Comparison of ENCODE assay signal across 40 cellular contexts in genomic region chr14:76232782-76233181, GRCh38.
"Had no signal": no experiment of that assay in that cellular context is flagged by ENCODE, and none has a peak within 500 bp of the region (broad histone marks: within the 10 kb centered on the region; RNA-seq: fewer than 3 reads in every experiment).

No MANE protein-coding gene starts in this region.

- H3K36me3 Mint-ChIP-seq: activated naive CD4-positive, alpha-beta T cell treated with anti-CD3 and anti-CD28 coated beads, Interleukin-2, amount 10 ng/mL, durations not matched to agents 7 days and 5 days had no signal

- H3K9me3 Mint-ChIP-seq: activated naive CD4-positive, alpha-beta T cell treated with anti-CD3 and anti-CD28 coated beads for 36 hours; activated naive CD4-positive, alpha-beta T cell treated with anti-CD3 and anti-CD28 coated beads, Interleukin-2, amount 50 U/mL, for 24 hours; activated T-cell treated with anti-CD3 and anti-CD28 coated beads, Interleukin-2, amount 50 U/mL, for 24 hours; activated T-cell treated with anti-CD3 and anti-CD28 coated beads, Interleukin-2, amount 50 U/mL, for 4 hours; activated T-cell treated with anti-CD3 and anti-CD28 coated beads, Interleukin-2, amount 50 U/mL, for 72 hours; activated T-helper 1 cell treated with anti-CD3 and anti-CD28 coated beads, Interleukin-12 subunit alpha, Interleukin-12 subunit beta, Interleukin-2, Interleukin-4 antibody, amounts not matched to agents 30 ng/mL and 10 ng/mL and 1 ng/mL, durations not matched to agents 14 hours and 24 hours and 36 hours; activated T-helper 2 cell treated with anti-CD3 and anti-CD28 coated beads, Interferon-gamma antibody, Interleukin-2, Interleukin-4, amounts not matched to agents 10 μg/mL and 5 μg/mL and 100 μg/mL, durations not matched to agents 14 hours and 24 hours and 36 hours; brain; central memory CD8-positive, alpha-beta T cell had no signal

- ATAC-seq: activated naive CD4-positive, alpha-beta T cell treated with anti-CD3 and anti-CD28 coated beads, Interleukin-2, amount 50 U/mL, for 72 hours; activated naive CD8-positive, alpha-beta T cell treated with anti-CD3 and anti-CD28 coated beads, Interleukin-2, amount 50 U/mL, for 24 hours; activated T-cell treated with anti-CD3 and anti-CD28 coated beads, Interleukin-2, amount 50 U/mL, for 4 hours; activated T-cell treated with anti-CD3 and anti-CD28 coated beads, Interleukin-2, amount 50 U/mL, for 72 hours; activated T-helper 17 cell treated with anti-CD3 and anti-CD28 coated beads, Interleukin-2, amount 50 U/mL, for 72 hours; body of pancreas had no signal

- FAIRE-seq: astrocyte had no signal

- H3K36me3 ChIP-seq: adrenal gland, ascending aorta, brain microvascular endothelial cell, breast epithelium, cardiac muscle cell had no signal

- H3K4me1 ChIP-seq: adrenal gland, ascending aorta, body of pancreas, breast epithelium had no signal

- H3K27ac Mint-ChIP-seq: activated naive CD4-positive, alpha-beta T cell treated with anti-CD3 and anti-CD28 coated beads for 36 hours; activated naive CD4-positive, alpha-beta T cell treated with anti-CD3 and anti-CD28 coated beads, Interleukin-2, amount 10 ng/mL, durations not matched to agents 7 days and 5 days; activated naive CD4-positive, alpha-beta T cell treated with anti-CD3 and anti-CD28 coated beads, Interleukin-2, amount 50 U/mL, for 24 hours; activated naive CD4-positive, alpha-beta T cell treated with anti-CD3 and anti-CD28 coated beads, Interleukin-2, amount 50 U/mL, for 72 hours; activated naive CD8-positive, alpha-beta T cell; activated naive CD8-positive, alpha-beta T cell treated with anti-CD3 and anti-CD28 coated beads for 36 hours; activated naive CD8-positive, alpha-beta T cell treated with anti-CD3 and anti-CD28 coated beads, Interleukin-2, amount 10 ng/mL, durations not matched to agents 7 days and 5 days; activated naive CD8-positive, alpha-beta T cell treated with anti-CD3 and anti-CD28 coated beads, Interleukin-2, amount 50 U/mL, for 24 hours; activated T-cell treated with anti-CD3 and anti-CD28 coated beads, Interleukin-2, amount 50 U/mL, for 24 hours; activated T-cell treated with anti-CD3 and anti-CD28 coated beads, Interleukin-2, amount 50 U/mL, for 72 hours; activated T-helper 1 cell treated with anti-CD3 and anti-CD28 coated beads, Interleukin-12 subunit alpha, Interleukin-12 subunit beta, Interleukin-2, Interleukin-4 antibody, amounts not matched to agents 30 ng/mL and 10 ng/mL and 1 ng/mL, durations not matched to agents 14 hours and 24 hours and 36 hours; activated T-helper 17 cell treated with anti-CD3 and anti-CD28 coated beads, Interleukin-2, amount 50 U/mL, for 72 hours; activated T-helper 2 cell treated with anti-CD3 and anti-CD28 coated beads, Interferon-gamma antibody, Interleukin-2, Interleukin-4, amounts not matched to agents 10 μg/mL and 5 μg/mL and 100 μg/mL, durations not matched to agents 14 hours and 24 hours and 36 hours; brain had no signal

- DNase-seq: activated effector memory CD4-positive, alpha-beta T cell treated with anti-CD3 and anti-CD28 coated beads, Interleukin-2, amount 50 U/mL, for 16 hours; activated effector memory CD4-positive, alpha-beta T cell treated with Interleukin-2 at 50 U/mL for 16 hours; activated gamma-delta T cell; activated gamma-delta T cell treated with Interleukin-2 at 50 U/mL for 16 hours; activated naive CD4-positive, alpha-beta T cell; activated naive CD4-positive, alpha-beta T cell treated with anti-CD3 and anti-CD28 coated beads for 36 hours; activated naive CD4-positive, alpha-beta T cell treated with anti-CD3 and anti-CD28 coated beads, Interleukin-2, amount 10 ng/mL, durations not matched to agents 7 days and 5 days; activated naive CD4-positive, alpha-beta T cell treated with anti-CD3 and anti-CD28 coated beads, Interleukin-2, amount 50 U/mL, for 16 hours; activated naive CD4-positive, alpha-beta T cell treated with Interleukin-2 at 50 U/mL for 16 hours; activated naive CD8-positive, alpha-beta T cell treated with anti-CD3 and anti-CD28 coated beads for 36 hours; activated naive CD8-positive, alpha-beta T cell treated with anti-CD3 and anti-CD28 coated beads, Interleukin-2, amount 10 ng/mL, durations not matched to agents 7 days and 5 days; activated naive CD8-positive, alpha-beta T cell treated with anti-CD3 and anti-CD28 coated beads, Interleukin-2, amount 50 U/mL, for 24 hours; activated T-cell treated with anti-CD3 and anti-CD28 coated beads for 4 hours; activated T-cell treated with anti-CD3 and anti-CD28 coated beads, Interleukin-2, amount 50 U/mL, for 1 hour; activated T-cell treated with anti-CD3 and anti-CD28 coated beads, Interleukin-2, amount 50 U/mL, for 24 hours; activated T-cell treated with anti-CD3 and anti-CD28 coated beads, Interleukin-2, amount 50 U/mL, for 4 hours; activated T-cell treated with anti-CD3 and anti-CD28 coated beads, Interleukin-2, amount 50 U/mL, for 48 hours; activated T-cell treated with anti-CD3 and anti-CD28 coated beads, Interleukin-2, amount 50 U/mL, for 72 hours; adrenal gland; amniotic stem cell; amygdala; anterior cingulate cortex; aorta; body of pancreas; brain microvascular endothelial cell; caudate nucleus; central memory CD4-positive, alpha-beta T cell; cerebellar nuclear complex had no signal

- H3K4me3 ChIP-seq: adrenal gland, ascending aorta, body of pancreas, breast epithelium, cardiac muscle cell had no signal

- H3K27ac ChIP-seq: adrenal gland, ascending aorta, body of pancreas, brain microvascular endothelial cell, breast epithelium, cardiac muscle cell had no signal

- H3K4me1 Mint-ChIP-seq: activated naive CD4-positive, alpha-beta T cell treated with anti-CD3 and anti-CD28 coated beads, Interleukin-2, amount 10 ng/mL, durations not matched to agents 7 days and 5 days; activated naive CD4-positive, alpha-beta T cell treated with anti-CD3 and anti-CD28 coated beads, Interleukin-2, amount 50 U/mL, for 24 hours; activated naive CD8-positive, alpha-beta T cell treated with anti-CD3 and anti-CD28 coated beads for 36 hours; activated naive CD8-positive, alpha-beta T cell treated with anti-CD3 and anti-CD28 coated beads, Interleukin-2, amount 10 ng/mL, durations not matched to agents 7 days and 5 days; central memory CD8-positive, alpha-beta T cell had no signal

- H3K27me3 ChIP-seq: adrenal gland, ascending aorta, body of pancreas, brain microvascular endothelial cell, breast epithelium, cardiac muscle cell had no signal

- H3K4me3 Mint-ChIP-seq: activated naive CD4-positive, alpha-beta T cell treated with anti-CD3 and anti-CD28 coated beads for 36 hours; activated naive CD4-positive, alpha-beta T cell treated with anti-CD3 and anti-CD28 coated beads, Interleukin-2, amount 10 ng/mL, durations not matched to agents 7 days and 5 days; activated naive CD4-positive, alpha-beta T cell treated with anti-CD3 and anti-CD28 coated beads, Interleukin-2, amount 50 U/mL, for 24 hours; activated naive CD8-positive, alpha-beta T cell; activated naive CD8-positive, alpha-beta T cell treated with anti-CD3 and anti-CD28 coated beads for 36 hours; activated naive CD8-positive, alpha-beta T cell treated with anti-CD3 and anti-CD28 coated beads, Interleukin-2, amount 10 ng/mL, durations not matched to agents 7 days and 5 days; activated naive CD8-positive, alpha-beta T cell treated with anti-CD3 and anti-CD28 coated beads, Interleukin-2, amount 50 U/mL, for 24 hours; activated T-cell treated with anti-CD3 and anti-CD28 coated beads, Interleukin-2, amount 50 U/mL, for 24 hours; activated T-cell treated with anti-CD3 and anti-CD28 coated beads, Interleukin-2, amount 50 U/mL, for 4 hours; activated T-cell treated with anti-CD3 and anti-CD28 coated beads, Interleukin-2, amount 50 U/mL, for 72 hours; activated T-helper 1 cell treated with anti-CD3 and anti-CD28 coated beads, Interleukin-12 subunit alpha, Interleukin-12 subunit beta, Interleukin-2, Interleukin-4 antibody, amounts not matched to agents 30 ng/mL and 10 ng/mL and 1 ng/mL, durations not matched to agents 14 hours and 24 hours and 36 hours; activated T-helper 17 cell treated with anti-CD3 and anti-CD28 coated beads, Interleukin-2, amount 50 U/mL, for 72 hours; brain; central memory CD8-positive, alpha-beta T cell had no signal

- H3K9me3 ChIP-seq: adrenal gland, ascending aorta, body of pancreas had no signal

- H3K27me3 Mint-ChIP-seq: activated naive CD4-positive, alpha-beta T cell treated with anti-CD3 and anti-CD28 coated beads, Interleukin-2, amount 10 ng/mL, durations not matched to agents 7 days and 5 days; activated naive CD4-positive, alpha-beta T cell treated with anti-CD3 and anti-CD28 coated beads, Interleukin-2, amount 50 U/mL, for 24 hours; activated naive CD8-positive, alpha-beta T cell treated with anti-CD3 and anti-CD28 coated beads for 36 hours; activated naive CD8-positive, alpha-beta T cell treated with anti-CD3 and anti-CD28 coated beads, Interleukin-2, amount 10 ng/mL, durations not matched to agents 7 days and 5 days; activated naive CD8-positive, alpha-beta T cell treated with anti-CD3 and anti-CD28 coated beads, Interleukin-2, amount 50 U/mL, for 24 hours; activated T-cell treated with anti-CD3 and anti-CD28 coated beads, Interleukin-2, amount 50 U/mL, for 24 hours; activated T-helper 17 cell treated with anti-CD3 and anti-CD28 coated beads, Interleukin-2, amount 50 U/mL, for 72 hours; brain; central memory CD8-positive, alpha-beta T cell had no signal
